16 cellular contexts compared by ENCODE assay signal in genomic region chr1:182041615-182042014, GRCh38. TPM values are rescaled to one million over a fixed set of nuclear protein-coding genes. Genes with fewer than 3 reads are reported as not detected.
"Had no signal": no experiment of that assay in that cellular context is flagged by ENCODE, and none has a peak within 500 bp of the region (broad histone marks: within the 10 kb centered on the region; RNA-seq: fewer than 3 reads in every experiment).

No MANE protein-coding gene starts in this region.

- H3K27ac Mint-ChIP-seq: activated CD8-positive, alpha-beta T cell treated with anti-CD3 and anti-CD28 coated beads for 36 hours; activated naive CD8-positive, alpha-beta T cell treated with anti-CD3 and anti-CD28 coated beads, Interleukin-2, amount 10 ng/mL, durations not matched to agents 7 days and 5 days; stimulated activated effector memory CD8-positive, alpha-beta T cell treated with anti-CD3 and anti-CD28 coated beads, Interleukin-12 subunit alpha, Interleukin-12 subunit beta, amount 100 ng/mL, for 72 hours had no signal

- H3K4me1 Mint-ChIP-seq: stimulated activated effector memory CD8-positive, alpha-beta T cell treated with anti-CD3 and anti-CD28 coated beads, Interleukin-12 subunit alpha, Interleukin-12 subunit beta, amount 100 ng/mL, for 72 hours had no signal

- H3K36me3 Mint-ChIP-seq: stimulated activated effector memory CD8-positive, alpha-beta T cell treated with anti-CD3 and anti-CD28 coated beads, Interleukin-12 subunit alpha, Interleukin-12 subunit beta, amount 100 ng/mL, for 72 hours had no signal

- DNase-seq: activated CD8-positive, alpha-beta memory T cell treated with anti-CD3 and anti-CD28 coated beads, Interleukin-2, amount 50 U/mL, for 4 hours; activated CD8-positive, alpha-beta T cell treated with anti-CD3 and anti-CD28 coated beads for 36 hours; activated naive CD8-positive, alpha-beta T cell treated with anti-CD3 and anti-CD28 coated beads, Interleukin-2, amount 10 ng/mL, durations not matched to agents 7 days and 5 days; esophagus squamous epithelium; hypothalamus; mammary epithelial cell; naive thymus-derived CD4-positive, alpha-beta T cell; T1000; tibial artery; uterus had no signal

- H3K4me3 ChIP-seq: cardiac muscle cell, esophagus squamous epithelium, tibial artery, uterus had no signal

- H3K4me3 Mint-ChIP-seq: activated CD8-positive, alpha-beta T cell treated with anti-CD3 and anti-CD28 coated beads for 36 hours; activated naive CD8-positive, alpha-beta T cell treated with anti-CD3 and anti-CD28 coated beads, Interleukin-2, amount 10 ng/mL, durations not matched to agents 7 days and 5 days; naive thymus-derived CD4-positive, alpha-beta T cell; stimulated activated effector memory CD8-positive, alpha-beta T cell treated with anti-CD3 and anti-CD28 coated beads, Interleukin-12 subunit alpha, Interleukin-12 subunit beta, amount 100 ng/mL, for 72 hours had no signal

- H3K27me3 ChIP-seq: cardiac muscle cell, esophagus squamous epithelium had no signal

- H3K27ac ChIP-seq: cardiac muscle cell, esophagus squamous epithelium, parathyroid adenoma, tibial artery, uterus, VCaP had no signal

- ATAC-seq: activated CD8-positive, alpha-beta T cell treated with anti-CD3 and anti-CD28 coated beads for 36 hours; naive thymus-derived CD4-positive, alpha-beta T cell; stimulated activated effector memory CD8-positive, alpha-beta T cell treated with anti-CD3 and anti-CD28 coated beads, Interleukin-12 subunit alpha, Interleukin-12 subunit beta, amount 100 ng/mL, for 72 hours had no signal

- H3K36me3 ChIP-seq: cardiac muscle cell, esophagus squamous epithelium, tibial artery, uterus had no signal

- H3K4me1 ChIP-seq: esophagus squamous epithelium, parathyroid adenoma, tibial artery, uterus had no signal

- H3K27me3 Mint-ChIP-seq: activated naive CD8-positive, alpha-beta T cell treated with anti-CD3 and anti-CD28 coated beads, Interleukin-2, amount 10 ng/mL, durations not matched to agents 7 days and 5 days; naive thymus-derived CD4-positive, alpha-beta T cell had no signal

RNA-seq across cellular contexts. Expression of gene ZNF648, which starts 19.9 kb away (rescaled TPM):
- total RNA-seq: activated CD8-positive, alpha-beta T cell treated with anti-CD3 and anti-CD28 coated beads for 36 hours; activated naive CD8-positive, alpha-beta T cell treated with anti-CD3 and anti-CD28 coated beads, Interleukin-2, amount 10 ng/mL, durations not matched to agents 7 days and 5 days; astrocyte; mononuclear cell; naive thymus-derived CD4-positive, alpha-beta T cell had no signal
- polyA plus RNA-seq: cardiac muscle cell had no signal
